In the genomic region with DNA sequence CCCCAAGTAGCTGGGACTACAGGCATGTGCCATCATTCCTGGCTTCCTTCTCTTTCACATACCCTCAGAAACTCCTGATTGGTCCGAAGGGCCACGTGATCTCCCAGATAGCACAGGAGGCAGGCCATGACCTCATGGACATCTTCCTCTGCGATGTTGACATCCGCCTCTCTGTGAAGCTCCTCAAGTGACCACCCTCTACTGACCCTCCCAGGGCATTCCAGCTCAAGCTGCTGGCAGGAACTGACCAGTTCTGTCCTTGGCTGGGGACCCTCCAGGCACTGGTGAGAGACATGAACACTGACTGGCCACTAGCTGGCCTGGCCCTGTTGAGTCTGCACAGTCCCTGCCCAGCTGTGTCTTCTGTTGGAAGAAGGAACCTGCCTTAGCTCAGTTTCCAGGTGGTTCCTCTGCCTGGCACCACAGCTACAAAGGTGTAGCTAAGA, we compare ENCODE assay signal across 1 cellular context.
TF ChIP-seq lines count a peak whose summit lies in the region.

No MANE protein-coding gene starts in this region.

TF ChIP-seq in WTC11, 78 proteins besides CTCF, POLR2A, EP300 and RAD21 (continued from another document):
- TF ChIP-seq, protein P1, sequence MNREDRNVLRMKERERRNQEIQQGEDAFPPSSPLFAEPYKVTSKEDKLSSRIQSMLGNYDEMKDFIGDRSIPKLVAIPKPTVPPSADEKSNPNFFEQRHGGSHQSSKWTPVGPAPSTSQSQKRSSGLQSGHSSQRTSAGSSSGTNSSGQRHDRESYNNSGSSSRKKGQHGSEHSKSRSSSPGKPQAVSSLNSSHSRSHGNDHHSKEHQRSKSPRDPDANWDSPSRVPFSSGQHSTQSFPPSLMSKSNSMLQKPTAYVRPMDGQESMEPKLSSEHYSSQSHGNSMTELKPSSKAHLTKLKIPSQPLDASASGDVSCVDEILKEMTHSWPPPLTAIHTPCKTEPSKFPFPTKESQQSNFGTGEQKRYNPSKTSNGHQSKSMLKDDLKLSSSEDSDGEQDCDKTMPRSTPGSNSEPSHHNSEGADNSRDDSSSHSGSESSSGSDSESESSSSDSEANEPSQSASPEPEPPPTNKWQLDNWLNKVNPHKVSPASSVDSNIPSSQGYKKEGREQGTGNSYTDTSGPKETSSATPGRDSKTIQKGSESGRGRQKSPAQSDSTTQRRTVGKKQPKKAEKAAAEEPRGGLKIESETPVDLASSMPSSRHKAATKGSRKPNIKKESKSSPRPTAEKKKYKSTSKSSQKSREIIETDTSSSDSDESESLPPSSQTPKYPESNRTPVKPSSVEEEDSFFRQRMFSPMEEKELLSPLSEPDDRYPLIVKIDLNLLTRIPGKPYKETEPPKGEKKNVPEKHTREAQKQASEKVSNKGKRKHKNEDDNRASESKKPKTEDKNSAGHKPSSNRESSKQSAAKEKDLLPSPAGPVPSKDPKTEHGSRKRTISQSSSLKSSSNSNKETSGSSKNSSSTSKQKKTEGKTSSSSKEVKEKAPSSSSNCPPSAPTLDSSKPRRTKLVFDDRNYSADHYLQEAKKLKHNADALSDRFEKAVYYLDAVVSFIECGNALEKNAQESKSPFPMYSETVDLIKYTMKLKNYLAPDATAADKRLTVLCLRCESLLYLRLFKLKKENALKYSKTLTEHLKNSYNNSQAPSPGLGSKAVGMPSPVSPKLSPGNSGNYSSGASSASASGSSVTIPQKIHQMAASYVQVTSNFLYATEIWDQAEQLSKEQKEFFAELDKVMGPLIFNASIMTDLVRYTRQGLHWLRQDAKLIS (CRISPR knock-in tag; IDR thresholded peaks at IDR 0.05; ENCODE audit: borderline replicate concordance) = no peak
- no peak for TF ChIP-seq FOXK1 (CRISPR knock-in tag; IDR thresholded peaks at IDR 0.05)
- TF ChIP-seq, protein P2, sequence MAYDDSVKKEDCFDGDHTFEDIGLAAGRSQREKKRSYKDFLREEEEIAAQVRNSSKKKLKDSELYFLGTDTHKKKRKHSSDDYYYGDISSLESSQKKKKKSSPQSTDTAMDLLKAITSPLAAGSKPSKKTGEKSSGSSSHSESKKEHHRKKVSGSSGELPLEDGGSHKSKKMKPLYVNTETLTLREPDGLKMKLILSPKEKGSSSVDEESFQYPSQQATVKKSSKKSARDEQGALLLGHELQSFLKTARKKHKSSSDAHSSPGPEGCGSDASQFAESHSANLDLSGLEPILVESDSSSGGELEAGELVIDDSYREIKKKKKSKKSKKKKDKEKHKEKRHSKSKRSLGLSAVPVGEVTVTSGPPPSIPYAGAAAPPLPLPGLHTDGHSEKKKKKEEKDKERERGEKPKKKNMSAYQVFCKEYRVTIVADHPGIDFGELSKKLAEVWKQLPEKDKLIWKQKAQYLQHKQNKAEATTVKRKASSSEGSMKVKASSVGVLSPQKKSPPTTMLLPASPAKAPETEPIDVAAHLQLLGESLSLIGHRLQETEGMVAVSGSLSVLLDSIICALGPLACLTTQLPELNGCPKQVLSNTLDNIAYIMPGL (CRISPR knock-in tag; IDR thresholded peaks at IDR 0.05) = no peak
- no peak for TF ChIP-seq OVOL2 (CRISPR knock-in tag; IDR thresholded peaks at IDR 0.05; ENCODE audit: borderline replicate concordance)
- TF ChIP-seq ZNF232 (CRISPR knock-in tag; IDR thresholded peaks at IDR 0.05) = no peak
